Comparison of ENCODE assay signal across 20 cellular contexts in the genomic region with DNA sequence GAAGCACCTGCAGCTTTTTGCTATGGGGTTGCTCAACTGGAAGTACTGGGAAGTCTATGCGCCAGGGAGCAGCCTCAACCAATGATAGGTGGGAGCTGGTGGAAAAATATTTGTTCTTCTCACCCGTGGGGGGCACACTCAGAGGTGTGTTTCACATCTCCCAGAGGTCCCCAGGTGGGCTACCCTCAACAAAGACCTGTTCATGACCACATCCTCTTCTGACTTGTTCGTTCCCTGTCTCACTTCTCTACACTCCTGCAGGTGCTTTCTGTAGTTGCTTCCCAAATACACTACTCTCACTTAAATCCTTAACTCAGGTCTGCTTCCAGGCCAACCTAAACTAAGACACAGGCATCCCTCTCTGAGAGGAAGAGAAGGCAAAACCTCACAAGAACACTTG. TPM values are rescaled to one million over a fixed set of nuclear protein-coding genes. Genes with fewer than 3 reads are reported as not detected.
DNase-seq lines count a peak whose midpoint lies in the region; ATAC-seq and TF ChIP-seq lines count a peak whose summit lies in the region.
"Had no signal": no experiment of that assay in that cellular context is flagged by ENCODE, and none has a peak within 500 bp of the region (broad histone marks: within the 10 kb centered on the region; RNA-seq: fewer than 3 reads in every experiment).

No MANE protein-coding gene starts in this region.

- H3K9me3 ChIP-seq in OCI-LY7 (ENCODE audit: low read length) = no peaks in the 10 kb centered on the region

- peaks cover 6% of the 10 kb centered on the region; the same call in 1 of the 2 replicates for H3K79me2 ChIP-seq in OCI-LY7 (ENCODE audit: insufficient read depth, low read depth, low read length)

- H3K4me1 ChIP-seq in OCI-LY7 (ENCODE audit: insufficient read depth, low read length, poor library complexity, severe bottlenecking) = peaks cover 84% of the 10 kb centered on the region

- no peaks in the 10 kb centered on the region for H3K9me3 Mint-ChIP-seq in stimulated activated naive CD8-positive, alpha-beta T cell treated with anti-CD3 and anti-CD28 coated beads, Interleukin-15, amount 100 ng/mL, for 72 hours
- H3K9me3 Mint-ChIP-seq in stimulated activated naive B cell treated with anti-CD40 and anti-IgM and Interleukin-4, amounts not matched to agents 10 μg/mL and 1 μg/mL and 100 μg/mL, for 72 hours = peaks cover 0 to 5% of the 10 kb centered on the region in 2 donors

- peak overlapping the region in 1 of 2 donors; percentile 12 for H3K27ac Mint-ChIP-seq in stimulated activated naive CD8-positive, alpha-beta T cell treated with anti-CD3 and anti-CD28 coated beads, Interleukin-15, amount 100 ng/mL, for 72 hours
- peak overlapping the region; percentile 65 for H3K27ac Mint-ChIP-seq in stimulated activated naive B cell treated with anti-CD40 and anti-IgM and Interleukin-4, amounts not matched to agents 10 μg/mL and 1 μg/mL and 100 μg/mL, for 72 hours
- H3K27ac Mint-ChIP-seq: CD14-positive monocyte had no signal

- no peak for DNase-seq in stimulated activated naive CD8-positive, alpha-beta T cell treated with anti-CD3 and anti-CD28 coated beads, Interleukin-15, amount 100 ng/mL, for 72 hours
- DNase-seq in stimulated activated naive CD8-positive, alpha-beta T cell treated with anti-CD3 and anti-CD28 coated beads, Interleukin-15, Interleukin-2, amounts not matched to agents 100 U/mL and 50 U/mL, for 24 hours = no peak
- peak; percentile 85 for DNase-seq in OCI-LY7 (ENCODE audit: low spot score)
- DNase-seq in islet precursor cell = peak; percentile 34
- no peak for DNase-seq in stimulated activated naive B cell treated with anti-CD40 and anti-IgM and Interleukin-4, amounts not matched to agents 10 μg/mL and 1 μg/mL and 100 μg/mL, for 72 hours
- DNase-seq in hypothalamus (lab: John Stamatoyannopoulos, UW) = no peak
- no peak for DNase-seq in NCI-H1092 (lab: John Stamatoyannopoulos, UW)
- DNase-seq in DMS153 treated with DMSO at 0.1 percent for 48 hours (lab: John Stamatoyannopoulos, UW; ENCODE audit: unreplicated experiment) = no peak
- DNase-seq: Calu3, DMS79, GDM1, NCI-H146, NCI-H2081 treated with DMSO at 0.1 percent for 48 hours, NCI-H226, NCI-H526 treated with DMSO at 0.1 percent for 48 hours had no signal

- H3K4me1 Mint-ChIP-seq in stimulated activated naive CD8-positive, alpha-beta T cell treated with anti-CD3 and anti-CD28 coated beads, Interleukin-15, amount 100 ng/mL, for 72 hours = peaks cover 11% of the 10 kb centered on the region
- peaks cover 35 to 54% of the 10 kb centered on the region in 2 donors for H3K4me1 Mint-ChIP-seq in stimulated activated naive B cell treated with anti-CD40 and anti-IgM and Interleukin-4, amounts not matched to agents 10 μg/mL and 1 μg/mL and 100 μg/mL, for 72 hours

- CTCF ChIA-PET in OCI-LY7 (lab: Charles Lee; ENCODE audit: unreplicated experiment) = no interaction called here

- H2AFZ ChIP-seq in OCI-LY7 (ENCODE audit: low read length) = peak overlapping the region; percentile 2; the same call in 1 of the 2 replicates

- no peak overlapping the region for H3K4me3 Mint-ChIP-seq in stimulated activated naive CD8-positive, alpha-beta T cell treated with anti-CD3 and anti-CD28 coated beads, Interleukin-15, amount 100 ng/mL, for 72 hours
- no peak overlapping the region for H3K4me3 Mint-ChIP-seq in stimulated activated naive B cell treated with anti-CD40 and anti-IgM and Interleukin-4, amounts not matched to agents 10 μg/mL and 1 μg/mL and 100 μg/mL, for 72 hours
- H3K4me3 Mint-ChIP-seq: CD14-positive monocyte had no signal

- H3K4me3 ChIP-seq in OCI-LY7 (ENCODE audit: low read depth, low read length, poor library complexity, severe bottlenecking) = peak overlapping the region; percentile 40
- H3K4me3 ChIP-seq: SK-N-MC had no signal

- H4K20me1 ChIP-seq in OCI-LY7 (ENCODE audit: insufficient read depth, low read length) = no peaks in the 10 kb centered on the region

- H3K36me3 ChIP-seq in OCI-LY7 (ENCODE audit: insufficient read depth, low read length) = no peaks in the 10 kb centered on the region

- no peaks in the 10 kb centered on the region for H3K9me2 ChIP-seq in OCI-LY7 (ENCODE audit: insufficient read depth, low read length)

- H3K4me2 ChIP-seq in OCI-LY7 (ENCODE audit: low read length) = peak overlapping the region; percentile 66

- H3K27me3 Mint-ChIP-seq in stimulated activated naive CD8-positive, alpha-beta T cell treated with anti-CD3 and anti-CD28 coated beads, Interleukin-15, amount 100 ng/mL, for 72 hours = no peaks in the 10 kb centered on the region
- H3K27me3 Mint-ChIP-seq in stimulated activated naive B cell treated with anti-CD40 and anti-IgM and Interleukin-4, amounts not matched to agents 10 μg/mL and 1 μg/mL and 100 μg/mL, for 72 hours = no peaks in the 10 kb centered on the region

- H3K27ac ChIP-seq in OCI-LY7 (ENCODE audit: low read depth, low read length, poor library complexity, severe bottlenecking) = peak overlapping the region; percentile 97
- H3K27ac ChIP-seq: SK-N-MC had no signal

- H3K36me3 Mint-ChIP-seq in stimulated activated naive B cell treated with anti-CD40 and anti-IgM and Interleukin-4, amounts not matched to agents 10 μg/mL and 1 μg/mL and 100 μg/mL, for 72 hours = peaks cover 2% of the 10 kb centered on the region in 2 donors
- H3K36me3 Mint-ChIP-seq: CD14-positive monocyte had no signal

- peak; percentile 37 for ATAC-seq in stimulated activated naive CD8-positive, alpha-beta T cell treated with anti-CD3 and anti-CD28 coated beads, Interleukin-15, amount 100 ng/mL, for 72 hours
- no peak for ATAC-seq in stimulated activated naive CD8-positive, alpha-beta T cell treated with anti-CD3 and anti-CD28 coated beads, Interleukin-15, Interleukin-2, amounts not matched to agents 100 U/mL and 50 U/mL, for 24 hours
- peak; percentile 49 to 53 for ATAC-seq in stimulated activated naive B cell treated with anti-CD40 and anti-IgM and Interleukin-4, amounts not matched to agents 10 μg/mL and 1 μg/mL and 100 μg/mL, for 72 hours (replicated peaks)
- ATAC-seq: Right ventricle myocardium inferior had no signal

- no TSS peak for BruUV-seq in OCI-LY7 (replicated peaks; lab: Mats Ljungman, UMichigan)

- POLR2A ChIA-PET in OCI-LY7 (lab: Charles Lee) = interaction anchor here (1.5 kb wide), 1 partner anchor 13 kb away, joined by 5 read pairs; the partner anchor contains the start of gene ZNF589

- intact Hi-C loops in OCI-LY7 (cut with micrococcal nuclease; ENCODE audit: unreplicated experiment) = loop anchor here (1.0 to 10.0 kb wide), 2 partner anchors 39 to 1118 kb away; partner anchors contain the start of genes CDC25A and USP4

- TF ChIP-seq CTCF in OCI-LY7 (conservative IDR thresholded peaks at IDR 0.05; ENCODE audit: low read length) = no peak

RNA-seq across cellular contexts. Expression of gene CAMP, which starts 3.7 kb away (rescaled TPM):
- total RNA-seq in OCI-LY7 (2014; rRNA removed; shearing (Covaris generic)) = 18.2 and 34.6 TPM in 2 replicates
- 33.6 and 56.8 TPM in 2 replicates for total RNA-seq in OCI-LY7 (2022)
- total RNA-seq: A172, Calu3, HT1080 had no signal

RNA-seq across cellular contexts. Expression of gene ZNF589, which starts 13.9 kb away (rescaled TPM):
- 61.4 and 62.4 TPM in 2 replicates for total RNA-seq in OCI-LY7 (2014; rRNA removed; shearing (Covaris generic))
- total RNA-seq in OCI-LY7 (2022) = 82.0 and 83.5 TPM in 2 replicates

RNA-seq across cellular contexts. Expression of gene CDC25A, which starts 38.7 kb away (rescaled TPM):
- 74.5 and 83.4 TPM in 2 replicates for total RNA-seq in OCI-LY7 (2014; rRNA removed; shearing (Covaris generic))
- 72.9 and 75.4 TPM in 2 replicates for total RNA-seq in OCI-LY7 (2022)

Comparison
In these comparisons a context has a peak if more than half of its experiments do, and no peak if none do; other contexts are left out.
1. DNase-seq: peak in OCI-LY7 (single experiment) and islet precursor cell (single experiment); none in stimulated activated naive CD8-positive, alpha-beta T cell treated with anti-CD3 and anti-CD28 coated beads, Interleukin-15, amount 100 ng/mL, for 72 hours (0 of 2), stimulated activated naive CD8-positive, alpha-beta T cell treated with anti-CD3 and anti-CD28 coated beads, Interleukin-15, Interleukin-2, amounts not matched to agents 100 U/mL and 50 U/mL, for 24 hours (single experiment), stimulated activated naive B cell treated with anti-CD40 and anti-IgM and Interleukin-4, amounts not matched to agents 10 μg/mL and 1 μg/mL and 100 μg/mL, for 72 hours (single experiment), hypothalamus (0 of 51), NCI-H1092 (single experiment) and DMS153 treated with DMSO at 0.1 percent for 48 hours (single experiment).